ENCODE assay signal across 24 cellular contexts in genomic region chr19:36089847-36090246, GRCh38. TPM values are rescaled to one million over a fixed set of nuclear protein-coding genes. Genes with fewer than 3 reads are reported as not detected.
DNase-seq lines count a peak whose midpoint lies in the region; ATAC-seq and TF ChIP-seq lines count a peak whose summit lies in the region.
"Had no signal": no experiment of that assay in that cellular context is flagged by ENCODE, and none has a peak within 500 bp of the region (broad histone marks: within the 10 kb centered on the region; RNA-seq: fewer than 3 reads in every experiment).

No MANE protein-coding gene starts in this region.

- no peak overlapping the region for H3K14ac ChIP-seq in trophoblast cell (ENCODE audit: low read length)

- H3K4me3 ChIP-seq in HEK293 (ENCODE audit: low read depth, low read length) (no peak overlapping the region), trophoblast cell (ENCODE audit: low read depth, low read length) (no peak overlapping the region)
- H3K4me3 ChIP-seq: BLaER1 treated with 17β-estradiol and CSF1 and Interleukin-3, amounts not matched to agents 10 nM and 100 nM; GM12878; GM23338; HAP-1 had no signal

- H3K9me3 Mint-ChIP-seq in activated naive CD4-positive, alpha-beta T cell treated with anti-CD3 and anti-CD28 coated beads, Interleukin-2, amount 50 U/mL, for 72 hours: no peaks in the 10 kb centered on the region
- no peaks in the 10 kb centered on the region for H3K9me3 Mint-ChIP-seq in WTC11
- no peaks in the 10 kb centered on the region for H3K9me3 Mint-ChIP-seq in activated T-cell treated with anti-CD3 and anti-CD28 coated beads, Interleukin-2, amount 50 U/mL, for 72 hours
- H3K9me3 Mint-ChIP-seq: CD14-positive monocyte; CD4-positive, alpha-beta T cell; CD8-positive, alpha-beta memory T cell; GM23338 had no signal

- H3K27ac Mint-ChIP-seq in activated naive CD4-positive, alpha-beta T cell treated with anti-CD3 and anti-CD28 coated beads, Interleukin-2, amount 50 U/mL, for 72 hours: peak overlapping the region; percentile 30 to 38
- peak overlapping the region; percentile 58; the same call in 1 of the 2 replicates for H3K27ac Mint-ChIP-seq in WTC11
- no peak overlapping the region for H3K27ac Mint-ChIP-seq in activated T-cell treated with anti-CD3 and anti-CD28 coated beads, Interleukin-2, amount 50 U/mL, for 72 hours
- H3K27ac Mint-ChIP-seq: CD4-positive, alpha-beta T cell; GM23338 had no signal

- no peaks in the 10 kb centered on the region for H3K9me3 ChIP-seq in HEK293 (ENCODE audit: control insufficient read depth, insufficient read depth, low read depth, low read length)
- H3K9me3 ChIP-seq in trophoblast cell (ENCODE audit: insufficient read depth, low read depth, low read length): peaks cover 3% of the 10 kb centered on the region
- H3K9me3 ChIP-seq: BE2C; BLaER1 treated with 17β-estradiol and CSF1 and Interleukin-3, amounts not matched to agents 10 nM and 100 nM; HAP-1 had no signal

- H2BK5ac ChIP-seq in trophoblast cell (ENCODE audit: low read depth, low read length, poor library complexity): no peak overlapping the region

- peaks cover 24 to 29% of the 10 kb centered on the region in 2 donors for H3K36me3 Mint-ChIP-seq in activated naive CD4-positive, alpha-beta T cell treated with anti-CD3 and anti-CD28 coated beads, Interleukin-2, amount 50 U/mL, for 72 hours
- H3K36me3 Mint-ChIP-seq in WTC11: peaks cover 52% of the 10 kb centered on the region
- peaks cover 8 to 11% of the 10 kb centered on the region in 2 donors for H3K36me3 Mint-ChIP-seq in activated T-cell treated with anti-CD3 and anti-CD28 coated beads, Interleukin-2, amount 50 U/mL, for 72 hours (ENCODE audit: insufficient read depth in 2 of 2)
- H3K36me3 Mint-ChIP-seq: CD8-positive, alpha-beta memory T cell had no signal

- no peak overlapping the region for H4K12ac ChIP-seq in trophoblast cell (ENCODE audit: low read depth, low read length)

- H2AFZ ChIP-seq in trophoblast cell (ENCODE audit: insufficient read depth, low read length, poor library complexity): no peak overlapping the region
- H2AFZ ChIP-seq: GM23338 had no signal

- no CpG with 5 or more reads among the region's 5 CpGs for WGBS in trophoblast cell (ENCODE audit: extremely low coverage, insufficient coverage, insufficient read length)

- no peak overlapping the region for H3K4ac ChIP-seq in trophoblast cell (ENCODE audit: low read depth, low read length)

- H4K8ac ChIP-seq in trophoblast cell (ENCODE audit: low read depth, low read length): no peak overlapping the region

- no peak overlapping the region for H2BK120ac ChIP-seq in trophoblast cell (ENCODE audit: insufficient read depth, low read length, poor library complexity)

- H3K4me2 ChIP-seq in trophoblast cell (ENCODE audit: low read length): no peak overlapping the region
- H3K4me2 ChIP-seq: BLaER1 treated with 17β-estradiol and CSF1 and Interleukin-3, amounts not matched to agents 10 nM and 100 nM; GM23338 had no signal

- H3K23ac ChIP-seq in trophoblast cell (ENCODE audit: low read length): no peak overlapping the region

- TF ChIP-seq CTCF in HEK293 (tag by site-specific recombination; IDR thresholded peaks at IDR 0.05) (no peak), WTC11 (IDR thresholded peaks at IDR 0.05) (no peak)

- no peaks in the 10 kb centered on the region for H3K79me1 ChIP-seq in trophoblast cell (ENCODE audit: low read length)

- no peaks in the 10 kb centered on the region for H3K4me1 ChIP-seq in HEK293 (ENCODE audit: control insufficient read depth, insufficient read depth, low read length)
- no peaks in the 10 kb centered on the region for H3K4me1 ChIP-seq in trophoblast cell (ENCODE audit: control insufficient read depth in 1 of 2, insufficient read depth in 2 of 2, low read length in 2 of 2)
- H3K4me1 ChIP-seq: BE2C; BLaER1 treated with 17β-estradiol and CSF1 and Interleukin-3, amounts not matched to agents 10 nM and 100 nM; HAP-1 had no signal

- H2BK12ac ChIP-seq in trophoblast cell (ENCODE audit: low read length): no peak overlapping the region

- no peak for DNase-seq in activated naive CD4-positive, alpha-beta T cell treated with anti-CD3 and anti-CD28 coated beads, Interleukin-2, amount 50 U/mL, for 72 hours (ENCODE audit: low spot score in 2 of 2)
- no peak for DNase-seq in activated naive CD4-positive, alpha-beta T cell treated with Interleukin-2 at 50 U/mL for 16 hours
- DNase-seq in WTC11 (ENCODE audit: low spot score) (no peak), trophoblast cell (peak; percentile 16 to 43), NOMO-1 treated with dmso at 0.1 percent for 144 hours (lab: John Stamatoyannopoulos, UW; ENCODE audit: unreplicated experiment) (no peak)
- no peak for DNase-seq in activated T-cell treated with anti-CD3 and anti-CD28 coated beads, Interleukin-2, amount 50 U/mL, for 72 hours
- DNase-seq: ACHN; AML-193; BE2C; CD4-positive, alpha-beta T cell; CD8-positive, alpha-beta memory T cell; DMS 273 treated with DMSO at 0.1 percent for 48 hours; DMS79; EL; GDM1 had no signal

- H3K4me3 Mint-ChIP-seq in WTC11: no peak overlapping the region
- H3K4me3 Mint-ChIP-seq in activated T-cell treated with anti-CD3 and anti-CD28 coated beads, Interleukin-2, amount 50 U/mL, for 72 hours: no peak overlapping the region
- H3K4me3 Mint-ChIP-seq: CD14-positive monocyte; CD4-positive, alpha-beta T cell; CD8-positive, alpha-beta memory T cell; GM23338 had no signal

- no peak overlapping the region for H3K18ac ChIP-seq in trophoblast cell (ENCODE audit: low read length)

- no peak overlapping the region for H4K91ac ChIP-seq in trophoblast cell (ENCODE audit: low read depth, low read length)

- POLR2A ChIA-PET in HEK293 (lab: Yijun Ruan, JAX): no interaction called here
- POLR2A ChIA-PET in WTC11 (lab: Charles Lee): no interaction called here

- CTCF ChIA-PET in HEK293 (lab: Yijun Ruan, JAX): interaction anchor here (1.5 kb wide), 1 partner anchor 29 kb away, joined by 5 read pairs; no protein-coding TSS in a partner anchor
- CTCF ChIA-PET in WTC11 (lab: Charles Lee): no interaction called here

- no peak overlapping the region for H3K9ac ChIP-seq in trophoblast cell (ENCODE audit: low read length)
- H3K9ac ChIP-seq: BLaER1 treated with 17β-estradiol and CSF1 and Interleukin-3, amounts not matched to agents 10 nM and 100 nM had no signal

- no peaks in the 10 kb centered on the region for H3K4me1 Mint-ChIP-seq in WTC11
- peaks cover 17% of the 10 kb centered on the region for H3K4me1 Mint-ChIP-seq in activated T-cell treated with anti-CD3 and anti-CD28 coated beads, Interleukin-2, amount 50 U/mL, for 72 hours (ENCODE audit: low read depth)
- H3K4me1 Mint-ChIP-seq: CD14-positive monocyte, GM23338 had no signal

- no peaks in the 10 kb centered on the region for H3K79me2 ChIP-seq in trophoblast cell (ENCODE audit: control insufficient read depth, insufficient read depth, low read length, poor library complexity)

- H2AK5ac ChIP-seq in trophoblast cell (ENCODE audit: low read length): no peak overlapping the region

- H3K36me3 ChIP-seq in HEK293 (ENCODE audit: control insufficient read depth in 2 of 2, insufficient read depth in 1 of 2, low read length in 2 of 2) (peaks cover 88 to 100% of the 10 kb centered on the region in 2 experiments), trophoblast cell (ENCODE audit: control insufficient read depth in 1 of 2, insufficient read depth in 2 of 2, low read length in 2 of 2) (peaks cover 60 to 66% of the 10 kb centered on the region in 2 experiments)

- H3K27ac ChIP-seq in HEK293 (ENCODE audit: extremely low read depth, low read depth, low read length) (no peak overlapping the region), trophoblast cell (ENCODE audit: low read depth, low read length) (no peak overlapping the region)
- H3K27ac ChIP-seq: 22Rv1; BLaER1 treated with 17β-estradiol and CSF1 and Interleukin-3, amounts not matched to agents 10 nM and 100 nM had no signal

- H3K27me3 Mint-ChIP-seq in WTC11 (ENCODE audit: low read depth): no peaks in the 10 kb centered on the region
- no peaks in the 10 kb centered on the region for H3K27me3 Mint-ChIP-seq in activated T-cell treated with anti-CD3 and anti-CD28 coated beads, Interleukin-2, amount 50 U/mL, for 72 hours (ENCODE audit: low read depth)
- H3K27me3 Mint-ChIP-seq: CD4-positive, alpha-beta T cell; CD8-positive, alpha-beta memory T cell had no signal

- no peaks in the 10 kb centered on the region for H3K27me3 ChIP-seq in trophoblast cell (ENCODE audit: insufficient read depth, low read length)
- H3K27me3 ChIP-seq: BE2C; BLaER1 treated with 17β-estradiol and CSF1 and Interleukin-3, amounts not matched to agents 10 nM and 100 nM had no signal

- ATAC-seq in activated naive CD4-positive, alpha-beta T cell treated with anti-CD3 and anti-CD28 coated beads, Interleukin-2, amount 50 U/mL, for 72 hours: no peak
- ATAC-seq in WTC11: no peak
- no peak for ATAC-seq in activated T-cell treated with anti-CD3 and anti-CD28 coated beads, Interleukin-2, amount 50 U/mL, for 72 hours (replicated peaks in 1 of 2)
- ATAC-seq in HG02759 (IDR thresholded peaks at IDR 0.05; ENCODE audit: unreplicated experiment): no peak
- ATAC-seq: GM12878, GM23338 had no signal

RNA-seq across cellular contexts. Expression of gene OVOL3, which starts 21.1 kb away (rescaled TPM):
- total RNA-seq in activated naive CD4-positive, alpha-beta T cell treated with anti-CD3 and anti-CD28 coated beads, Interleukin-2, amount 50 U/mL, for 72 hours: not detected
- total RNA-seq in WTC11 (2021): not detected in 3 replicates
- 0.10 TPM in 1 of 2 replicates, not detected in the other for polyA plus RNA-seq in trophoblast cell (2013)
- total RNA-seq in activated T-cell treated with anti-CD3 and anti-CD28 coated beads, Interleukin-2, amount 50 U/mL, for 72 hours: under 1 TPM in 1 of 2 donors, not detected in 1; 0.39 TPM
- total RNA-seq: CD4-positive, alpha-beta T cell; CD8-positive, alpha-beta memory T cell; GM12878; GM23338; H4 had no signal
- polyA plus RNA-seq: CD14-positive monocyte; CD8-positive, alpha-beta memory T cell; GM23338 had no signal

RNA-seq across cellular contexts. Expression of gene POLR2I, which starts 24.8 kb away (rescaled TPM):
- total RNA-seq in activated naive CD4-positive, alpha-beta T cell treated with anti-CD3 and anti-CD28 coated beads, Interleukin-2, amount 50 U/mL, for 72 hours: 10 to 100 TPM; 39.1 to 66.3 TPM
- 161 to 177 TPM (median 165 TPM) in 3 replicates for total RNA-seq in WTC11 (2021)
- 112 and 114 TPM in 2 replicates for polyA plus RNA-seq in trophoblast cell (2013)
- total RNA-seq in activated T-cell treated with anti-CD3 and anti-CD28 coated beads, Interleukin-2, amount 50 U/mL, for 72 hours: 10 to 100 TPM; 38.6 to 55.0 TPM

RNA-seq across cellular contexts. Expression of gene TBCB, which starts 25.4 kb away (rescaled TPM):
- 100 to 1,000 TPM in 1 of 2 donors, 10 to 100 TPM in 1; 94.4 to 107 TPM for total RNA-seq in activated naive CD4-positive, alpha-beta T cell treated with anti-CD3 and anti-CD28 coated beads, Interleukin-2, amount 50 U/mL, for 72 hours
- total RNA-seq in WTC11 (2021): 170 to 187 TPM (median 182 TPM) in 3 replicates
- 205 and 215 TPM in 2 replicates for polyA plus RNA-seq in trophoblast cell (2013)
- total RNA-seq in activated T-cell treated with anti-CD3 and anti-CD28 coated beads, Interleukin-2, amount 50 U/mL, for 72 hours: 10 to 100 TPM; 86.2 to 86.8 TPM

RNA-seq across cellular contexts. Expression of gene WDR62, which starts 35.1 kb away (rescaled TPM):
- total RNA-seq in activated naive CD4-positive, alpha-beta T cell treated with anti-CD3 and anti-CD28 coated beads, Interleukin-2, amount 50 U/mL, for 72 hours: 10 to 100 TPM; 17.5 to 84.0 TPM
- 30.9 to 40.0 TPM (median 30.9 TPM) in 3 replicates for total RNA-seq in WTC11 (2021)
- 7.6 and 7.7 TPM in 2 replicates for polyA plus RNA-seq in trophoblast cell (2013)
- total RNA-seq in activated T-cell treated with anti-CD3 and anti-CD28 coated beads, Interleukin-2, amount 50 U/mL, for 72 hours: 10 to 100 TPM; 19.8 to 21.6 TPM

RNA-seq across cellular contexts. Expression of gene THAP8, which starts 35.8 kb away (rescaled TPM):
- 1 to 10 TPM; 3.5 to 4.1 TPM for total RNA-seq in activated naive CD4-positive, alpha-beta T cell treated with anti-CD3 and anti-CD28 coated beads, Interleukin-2, amount 50 U/mL, for 72 hours
- total RNA-seq in WTC11 (2021): 6.6 to 10.7 TPM (median 6.9 TPM) in 3 replicates
- 4.8 and 5.3 TPM in 2 replicates for polyA plus RNA-seq in trophoblast cell (2013)
- 1 to 10 TPM; 1.1 to 1.3 TPM for total RNA-seq in activated T-cell treated with anti-CD3 and anti-CD28 coated beads, Interleukin-2, amount 50 U/mL, for 72 hours

Comparison
In these comparisons a context has a peak if more than half of its experiments do, and no peak if none do; other contexts are left out.
1. DNase-seq: peak in trophoblast cell (2 of 2); none in activated naive CD4-positive, alpha-beta T cell treated with anti-CD3 and anti-CD28 coated beads, Interleukin-2, amount 50 U/mL, for 72 hours (0 of 2), activated naive CD4-positive, alpha-beta T cell treated with Interleukin-2 at 50 U/mL for 16 hours (single experiment), WTC11 (single experiment), activated T-cell treated with anti-CD3 and anti-CD28 coated beads, Interleukin-2, amount 50 U/mL, for 72 hours (0 of 2) and NOMO-1 treated with dmso at 0.1 percent for 144 hours (single experiment).